ENCODE assay signal across 8 cellular contexts in genomic region chr3:68336042-68336441, GRCh38.
"Had no signal": no experiment of that assay in that cellular context is flagged by ENCODE, and none has a peak within 500 bp of the region (broad histone marks: within the 10 kb centered on the region; RNA-seq: fewer than 3 reads in every experiment).

No MANE protein-coding gene starts in this region.

- ATAC-seq: GM12878 had no signal

- DNase-seq: GDM1, GF-D8 had no signal

- FAIRE-seq: G401.6, GM12878, GM12891, GM12892, GM18507, GM19239 had no signal

- H3K4me3 ChIP-seq: GM12878 had no signal
